15 cellular contexts compared by ENCODE assay signal in genomic region chr10:62382831-62383230, GRCh38. TPM values are rescaled to one million over a fixed set of nuclear protein-coding genes. Genes with fewer than 3 reads are reported as not detected.
DNase-seq lines count a peak whose midpoint lies in the region; ATAC-seq lines count a peak whose summit lies in the region.
"Had no signal": no experiment of that assay in that cellular context is flagged by ENCODE, and none has a peak within 500 bp of the region (broad histone marks: within the 10 kb centered on the region; RNA-seq: fewer than 3 reads in every experiment).

No MANE protein-coding gene starts in this region.

- H3K27ac Mint-ChIP-seq in activated T-cell treated with anti-CD3 and anti-CD28 coated beads, Interleukin-2, amount 50 U/mL, for 72 hours = no peak overlapping the region
- H3K27ac Mint-ChIP-seq in activated T-helper 17 cell treated with anti-CD3 and anti-CD28 coated beads, Interleukin-2, amount 50 U/mL, for 72 hours = peak overlapping the region; percentile 6

- no peak for DNase-seq in activated T-cell treated with anti-CD3 and anti-CD28 coated beads, Interleukin-2, amount 50 U/mL, for 4 hours
- no peak for DNase-seq in activated T-cell treated with anti-CD3 and anti-CD28 coated beads, Interleukin-2, amount 50 U/mL, for 72 hours
- peak; percentile 11 for DNase-seq in globus pallidus (ENCODE audit: low spot score)
- peak; percentile 62 for DNase-seq in superior temporal gyrus (ENCODE audit: extremely low spot score)
- DNase-seq in NCI-H2081 treated with DMSO at 0.1 percent for 48 hours (lab: John Stamatoyannopoulos, UW) = no peak
- DNase-seq: 8988T, Karpas-422, NCI-H1930, NCI-H2171 treated with DMSO at 0.1 percent for 48 hours, NCI-H510A, RPMI8226 had no signal

- no peaks in the 10 kb centered on the region for H3K36me3 Mint-ChIP-seq in activated T-cell treated with anti-CD3 and anti-CD28 coated beads, Interleukin-2, amount 50 U/mL, for 4 hours (ENCODE audit: insufficient read depth)
- no peaks in the 10 kb centered on the region for H3K36me3 Mint-ChIP-seq in activated T-cell treated with anti-CD3 and anti-CD28 coated beads, Interleukin-2, amount 50 U/mL, for 72 hours (ENCODE audit: insufficient read depth in 2 of 2)
- no peaks in the 10 kb centered on the region for H3K36me3 Mint-ChIP-seq in activated T-helper 17 cell treated with anti-CD3 and anti-CD28 coated beads, Interleukin-2, amount 50 U/mL, for 72 hours (ENCODE audit: low read depth)

- no peaks in the 10 kb centered on the region for H3K9me3 Mint-ChIP-seq in activated T-cell treated with anti-CD3 and anti-CD28 coated beads, Interleukin-2, amount 50 U/mL, for 4 hours
- H3K9me3 Mint-ChIP-seq in activated T-cell treated with anti-CD3 and anti-CD28 coated beads, Interleukin-2, amount 50 U/mL, for 72 hours = no peaks in the 10 kb centered on the region
- peaks cover 5% of the 10 kb centered on the region for H3K9me3 Mint-ChIP-seq in activated T-helper 17 cell treated with anti-CD3 and anti-CD28 coated beads, Interleukin-2, amount 50 U/mL, for 72 hours

- H3K27me3 Mint-ChIP-seq in activated T-cell treated with anti-CD3 and anti-CD28 coated beads, Interleukin-2, amount 50 U/mL, for 4 hours (ENCODE audit: low read depth) = no peaks in the 10 kb centered on the region
- H3K27me3 Mint-ChIP-seq in activated T-cell treated with anti-CD3 and anti-CD28 coated beads, Interleukin-2, amount 50 U/mL, for 72 hours (ENCODE audit: low read depth) = peaks cover 42% of the 10 kb centered on the region
- no peaks in the 10 kb centered on the region for H3K27me3 Mint-ChIP-seq in activated T-helper 17 cell treated with anti-CD3 and anti-CD28 coated beads, Interleukin-2, amount 50 U/mL, for 72 hours

- no peak for ATAC-seq in activated T-cell treated with anti-CD3 and anti-CD28 coated beads, Interleukin-2, amount 50 U/mL, for 4 hours
- no peak for ATAC-seq in activated T-cell treated with anti-CD3 and anti-CD28 coated beads, Interleukin-2, amount 50 U/mL, for 72 hours (replicated peaks in 1 of 2)
- ATAC-seq in activated T-helper 17 cell treated with anti-CD3 and anti-CD28 coated beads, Interleukin-2, amount 50 U/mL, for 72 hours (replicated peaks) = no peak
- ATAC-seq in HG02884 (IDR thresholded peaks at IDR 0.05; ENCODE audit: unreplicated experiment) (no peak), GM21825 (IDR thresholded peaks at IDR 0.05; ENCODE audit: unreplicated experiment) (no peak)
- ATAC-seq: HepG2 had no signal

- peaks cover 60% of the 10 kb centered on the region for H3K4me1 Mint-ChIP-seq in activated T-cell treated with anti-CD3 and anti-CD28 coated beads, Interleukin-2, amount 50 U/mL, for 4 hours (ENCODE audit: low read depth)
- H3K4me1 Mint-ChIP-seq in activated T-cell treated with anti-CD3 and anti-CD28 coated beads, Interleukin-2, amount 50 U/mL, for 72 hours (ENCODE audit: low read depth) = peaks cover 22% of the 10 kb centered on the region
- H3K4me1 Mint-ChIP-seq in activated T-helper 17 cell treated with anti-CD3 and anti-CD28 coated beads, Interleukin-2, amount 50 U/mL, for 72 hours = peaks cover 24% of the 10 kb centered on the region

- peak overlapping the region; percentile 7 for H3K4me3 Mint-ChIP-seq in activated T-cell treated with anti-CD3 and anti-CD28 coated beads, Interleukin-2, amount 50 U/mL, for 4 hours
- H3K4me3 Mint-ChIP-seq in activated T-cell treated with anti-CD3 and anti-CD28 coated beads, Interleukin-2, amount 50 U/mL, for 72 hours = no peak overlapping the region
- H3K4me3 Mint-ChIP-seq in activated T-helper 17 cell treated with anti-CD3 and anti-CD28 coated beads, Interleukin-2, amount 50 U/mL, for 72 hours = no peak overlapping the region

RNA-seq across cellular contexts. Expression of gene ZNF365, which starts 8.7 kb away (rescaled TPM):
- total RNA-seq in activated T-cell treated with anti-CD3 and anti-CD28 coated beads, Interleukin-2, amount 50 U/mL, for 4 hours = 1 to 10 TPM; 1.3 to 3.4 (median 1.7) TPM
- total RNA-seq in activated T-cell treated with anti-CD3 and anti-CD28 coated beads, Interleukin-2, amount 50 U/mL, for 72 hours = under 1 TPM; 0.12 to 0.30 TPM
- total RNA-seq in activated T-helper 17 cell treated with anti-CD3 and anti-CD28 coated beads, Interleukin-2, amount 50 U/mL, for 72 hours = under 1 TPM; 0.15 to 0.19 TPM
- total RNA-seq: HepG2 had no signal

Comparison
In these comparisons a context has a peak if more than half of its experiments do, and no peak if none do; other contexts are left out.
1. DNase-seq: peak in globus pallidus (single experiment) and superior temporal gyrus (single experiment); none in activated T-cell treated with anti-CD3 and anti-CD28 coated beads, Interleukin-2, amount 50 U/mL, for 4 hours (single experiment), activated T-cell treated with anti-CD3 and anti-CD28 coated beads, Interleukin-2, amount 50 U/mL, for 72 hours (0 of 2) and NCI-H2081 treated with DMSO at 0.1 percent for 48 hours (single experiment).